ENCODE assay signal across 7 cellular contexts in the genomic region with DNA sequence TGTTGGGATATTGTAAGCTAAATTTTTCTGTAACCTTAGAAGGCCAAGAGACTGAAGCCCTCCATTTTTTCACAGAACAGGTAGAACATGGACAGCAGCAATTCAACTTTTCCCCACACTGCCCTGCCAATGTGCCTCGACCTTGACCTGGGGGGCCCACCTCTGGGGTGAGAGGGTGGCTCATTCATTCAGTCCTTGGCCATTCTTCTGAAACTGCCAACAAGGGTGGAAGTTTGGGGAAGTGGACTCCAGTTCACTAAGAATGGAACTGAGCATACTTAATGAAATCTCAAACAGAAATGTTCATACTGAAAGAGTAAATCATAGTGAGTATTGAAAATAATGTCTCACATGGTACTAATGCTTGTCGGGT. TPM values are rescaled to one million over a fixed set of nuclear protein-coding genes. Genes with fewer than 3 reads are reported as not detected.
DNase-seq lines count a peak whose midpoint lies in the region; ATAC-seq and TF ChIP-seq lines count a peak whose summit lies in the region.

No MANE protein-coding gene starts in this region.

- DNase-seq in activated B cell treated with CpG ODN at 0.5 μM for 24 hours (no peak), foreskin keratinocyte (no peak), smooth muscle cell (lab: John Stamatoyannopoulos, UW; ENCODE audit: unreplicated experiment) (no peak), EL (no peak), GM13977 (ENCODE audit: low spot score) (no peak)

- H3K4me1 ChIP-seq in HEK293 (ENCODE audit: control insufficient read depth, insufficient read depth, low read length) = no peaks in the 10 kb centered on the region; the same call in 1 of the 2 replicates
- H3K4me1 ChIP-seq in foreskin keratinocyte = peaks cover 17% of the 10 kb centered on the region
- peaks cover 8% of the 10 kb centered on the region for H3K4me1 ChIP-seq in smooth muscle cell (ENCODE audit: low read depth)

- H3K36me3 ChIP-seq in HEK293 (ENCODE audit: control insufficient read depth in 2 of 2, insufficient read depth in 1 of 2, low read length in 2 of 2) (peaks cover 20 to 57% of the 10 kb centered on the region in 2 experiments), smooth muscle cell (ENCODE audit: low read depth) (peaks cover 3% of the 10 kb centered on the region)

- no peaks in the 10 kb centered on the region for H3K27me3 ChIP-seq in foreskin keratinocyte
- H3K27me3 ChIP-seq in smooth muscle cell (ENCODE audit: low read depth) = no peaks in the 10 kb centered on the region

- H3K9ac ChIP-seq in smooth muscle cell (ENCODE audit: low read depth) = peak overlapping the region; percentile 88

- peak overlapping the region; percentile 80; the same call in 1 of the 2 replicates for H3K27ac ChIP-seq in HEK293 (ENCODE audit: extremely low read depth, low read depth, low read length)
- peak overlapping the region; percentile 85 for H3K27ac ChIP-seq in foreskin keratinocyte
- H3K27ac ChIP-seq in smooth muscle cell (ENCODE audit: low read depth) = peak overlapping the region; percentile 90

- H3K4me1 Mint-ChIP-seq in activated B cell treated with CpG ODN at 0.5 μM for 24 hours = peaks cover 56% of the 10 kb centered on the region

- H3K9me3 ChIP-seq in HEK293 (ENCODE audit: control insufficient read depth, insufficient read depth, low read depth, low read length) (no peaks in the 10 kb centered on the region), smooth muscle cell (replicated peaks; ENCODE audit: low read depth) (no peaks in the 10 kb centered on the region)

- H3K4me3 ChIP-seq in HEK293 (ENCODE audit: low read depth, low read length) (peak overlapping the region; percentile 67), smooth muscle cell (peak overlapping the region; percentile 82)

- H3K79me2 ChIP-seq in smooth muscle cell (ENCODE audit: low read depth) = peaks cover 69% of the 10 kb centered on the region

- peaks cover 4% of the 10 kb centered on the region for H3F3A ChIP-seq in smooth muscle cell (ENCODE audit: low read depth)

- H3K36me3 Mint-ChIP-seq in activated B cell treated with CpG ODN at 0.5 μM for 24 hours (ENCODE audit: low read depth) = peaks cover 60% of the 10 kb centered on the region

- no peaks in the 10 kb centered on the region for H3K9me3 Mint-ChIP-seq in activated B cell treated with CpG ODN at 0.5 μM for 24 hours

- H4K20me1 ChIP-seq in smooth muscle cell (ENCODE audit: low read depth) = peaks cover 42% of the 10 kb centered on the region

- TF ChIP-seq CTCF in HEK293 (tag by site-specific recombination; IDR thresholded peaks at IDR 0.05) (no peak), activated B cell treated with CpG ODN at 0.5 μM for 24 hours (IDR thresholded peaks at IDR 0.05) (no peak), foreskin keratinocyte (conservative IDR thresholded peaks at IDR 0.05) (no peak), smooth muscle cell (IDR thresholded peaks at IDR 0.05; ENCODE audit: borderline replicate concordance, insufficient read depth, poor library complexity, severe bottlenecking) (no peak), GM13977 (IDR thresholded peaks at IDR 0.05; ENCODE audit: extremely low read depth, insufficient read depth, missing control alignments) (no peak)

- H3K4me2 ChIP-seq in smooth muscle cell = peak overlapping the region; percentile 91

- POLR2A ChIA-PET in HEK293 (lab: Yijun Ruan, JAX) = interaction anchor here (1.3 kb wide), 2 partner anchors 113 to 114 kb away, joined by 4 to 5 read pairs; a partner anchor contains a TSS
- POLR2A ChIA-PET in activated B cell treated with CpG ODN at 0.5 μM for 24 hours (lab: Charles Lee) = interaction anchor here (0.9 to 3.1 kb wide), 5 partner anchors 10 to 454 kb away, joined by 4 to 25 read pairs (median 8); a partner anchor contains a TSS

- H3K27ac Mint-ChIP-seq in activated B cell treated with CpG ODN at 0.5 μM for 24 hours = peak overlapping the region; percentile 97

- no peak for ATAC-seq in activated B cell treated with CpG ODN at 0.5 μM for 24 hours (ENCODE audit: low read depth)
- no peak for ATAC-seq in foreskin keratinocyte
- ATAC-seq in GM21786 (IDR thresholded peaks at IDR 0.05; ENCODE audit: unreplicated experiment) = no peak

- in situ Hi-C loops in GM13977 (cut with MboI; ENCODE audit: low pct_unique_long_range_greater_than_20kb, low sequenced_read_pairs, unreplicated experiment) = no loop called here

- H3K4me3 Mint-ChIP-seq in activated B cell treated with CpG ODN at 0.5 μM for 24 hours = peak overlapping the region; percentile 99

- H3K27me3 Mint-ChIP-seq in activated B cell treated with CpG ODN at 0.5 μM for 24 hours = no peaks in the 10 kb centered on the region

- WGBS in smooth muscle cell (ENCODE audit: low lambda C conversion rate) = 65% methylated on average over 2 of the region's 2 CpGs

- no peak overlapping the region for H2AFZ ChIP-seq in smooth muscle cell (ENCODE audit: low read depth)

- CTCF ChIA-PET in HEK293 (lab: Yijun Ruan, JAX) = interaction anchor here (0.6 to 1.4 kb wide), 4 partner anchors 72 to 188 kb away, joined by 3 to 5 read pairs (median 4); no protein-coding TSS in a partner anchor
- CTCF ChIA-PET in activated B cell treated with CpG ODN at 0.5 μM for 24 hours (lab: Charles Lee) = interaction anchor here (0.7 kb wide), 1 partner anchor 121 kb away, joined by 3 read pairs; no protein-coding TSS in a partner anchor

- intact Hi-C loops in activated B cell treated with CpG ODN at 0.5 μM for 24 hours (cut with micrococcal nuclease) = loop anchor here (10.0 kb wide), 1 partner anchor 1314 kb away; no protein-coding TSS in a partner anchor

TF ChIP-seq in HEK293, 187 proteins besides CTCF, POLR2A, EP300 and RAD21:
- no peak for TF ChIP-seq MYNN (tag by site-specific recombination; IDR thresholded peaks at IDR 0.05; ENCODE audit: borderline replicate concordance)
- TF ChIP-seq ZNF426 (tag by site-specific recombination; IDR thresholded peaks at IDR 0.05) = no peak
- TF ChIP-seq, protein P1, sequence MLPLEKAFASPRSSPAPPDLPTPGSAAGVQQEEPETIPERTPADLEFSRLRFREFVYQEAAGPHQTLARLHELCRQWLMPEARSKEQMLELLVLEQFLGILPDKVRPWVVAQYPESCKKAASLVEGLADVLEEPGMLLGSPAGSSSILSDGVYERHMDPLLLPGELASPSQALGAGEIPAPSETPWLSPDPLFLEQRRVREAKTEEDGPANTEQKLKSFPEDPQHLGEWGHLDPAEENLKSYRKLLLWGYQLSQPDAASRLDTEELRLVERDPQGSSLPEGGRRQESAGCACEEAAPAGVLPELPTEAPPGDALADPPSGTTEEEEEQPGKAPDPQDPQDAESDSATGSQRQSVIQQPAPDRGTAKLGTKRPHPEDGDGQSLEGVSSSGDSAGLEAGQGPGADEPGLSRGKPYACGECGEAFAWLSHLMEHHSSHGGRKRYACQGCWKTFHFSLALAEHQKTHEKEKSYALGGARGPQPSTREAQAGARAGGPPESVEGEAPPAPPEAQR (tag by site-specific recombination; IDR thresholded peaks at IDR 0.05) = no peak
- TF ChIP-seq ZNF571 (tag by site-specific recombination; IDR thresholded peaks at IDR 0.05) = no peak
- TF ChIP-seq, protein P2, sequence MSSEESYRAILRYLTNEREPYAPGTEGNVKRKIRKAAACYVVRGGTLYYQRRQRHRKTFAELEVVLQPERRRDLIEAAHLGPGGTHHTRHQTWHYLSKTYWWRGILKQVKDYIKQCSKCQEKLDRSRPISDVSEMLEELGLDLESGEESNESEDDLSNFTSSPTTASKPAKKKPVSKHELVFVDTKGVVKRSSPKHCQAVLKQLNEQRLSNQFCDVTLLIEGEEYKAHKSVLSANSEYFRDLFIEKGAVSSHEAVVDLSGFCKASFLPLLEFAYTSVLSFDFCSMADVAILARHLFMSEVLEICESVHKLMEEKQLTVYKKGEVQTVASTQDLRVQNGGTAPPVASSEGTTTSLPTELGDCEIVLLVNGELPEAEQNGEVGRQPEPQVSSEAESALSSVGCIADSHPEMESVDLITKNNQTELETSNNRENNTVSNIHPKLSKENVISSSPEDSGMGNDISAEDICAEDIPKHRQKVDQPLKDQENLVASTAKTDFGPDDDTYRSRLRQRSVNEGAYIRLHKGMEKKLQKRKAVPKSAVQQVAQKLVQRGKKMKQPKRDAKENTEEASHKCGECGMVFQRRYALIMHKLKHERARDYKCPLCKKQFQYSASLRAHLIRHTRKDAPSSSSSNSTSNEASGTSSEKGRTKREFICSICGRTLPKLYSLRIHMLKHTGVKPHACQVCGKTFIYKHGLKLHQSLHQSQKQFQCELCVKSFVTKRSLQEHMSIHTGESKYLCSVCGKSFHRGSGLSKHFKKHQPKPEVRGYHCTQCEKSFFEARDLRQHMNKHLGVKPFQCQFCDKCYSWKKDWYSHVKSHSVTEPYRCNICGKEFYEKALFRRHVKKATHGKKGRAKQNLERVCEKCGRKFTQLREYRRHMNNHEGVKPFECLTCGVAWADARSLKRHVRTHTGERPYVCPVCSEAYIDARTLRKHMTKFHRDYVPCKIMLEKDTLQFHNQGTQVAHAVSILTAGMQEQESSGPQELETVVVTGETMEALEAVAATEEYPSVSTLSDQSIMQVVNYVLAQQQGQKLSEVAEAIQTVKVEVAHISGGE (tag by site-specific recombination; conservative IDR thresholded peaks at IDR 0.05; ENCODE audit: low read depth) = no peak
- no peak for TF ChIP-seq ZNF214 (tag by site-specific recombination; IDR thresholded peaks at IDR 0.05; ENCODE audit: borderline replicate concordance)
- TF ChIP-seq, protein P3, sequence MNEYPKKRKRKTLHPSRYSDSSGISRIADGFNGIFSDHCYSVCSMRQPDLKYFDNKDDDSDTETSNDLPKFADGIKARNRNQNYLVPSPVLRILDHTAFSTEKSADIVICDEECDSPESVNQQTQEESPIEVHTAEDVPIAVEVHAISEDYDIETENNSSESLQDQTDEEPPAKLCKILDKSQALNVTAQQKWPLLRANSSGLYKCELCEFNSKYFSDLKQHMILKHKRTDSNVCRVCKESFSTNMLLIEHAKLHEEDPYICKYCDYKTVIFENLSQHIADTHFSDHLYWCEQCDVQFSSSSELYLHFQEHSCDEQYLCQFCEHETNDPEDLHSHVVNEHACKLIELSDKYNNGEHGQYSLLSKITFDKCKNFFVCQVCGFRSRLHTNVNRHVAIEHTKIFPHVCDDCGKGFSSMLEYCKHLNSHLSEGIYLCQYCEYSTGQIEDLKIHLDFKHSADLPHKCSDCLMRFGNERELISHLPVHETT (tag by site-specific recombination; IDR thresholded peaks at IDR 0.05) = no peak

RNA-seq across cellular contexts. Expression of a gene that starts 1.1 kb away (rescaled TPM):
- total RNA-seq in activated B cell treated with CpG ODN at 0.5 μM for 24 hours (1,278 and 1,486 TPM in 2 replicates), foreskin keratinocyte (774 and 849 TPM in 2 replicates), smooth muscle cell (401 and 449 TPM in 2 replicates)
- polyA plus RNA-seq in foreskin keratinocyte (1,014 and 1,071 TPM in 2 replicates), smooth muscle cell (322 and 336 TPM in 2 replicates)

RNA-seq across cellular contexts. Expression of a gene that starts 1.5 kb away (rescaled TPM):
- total RNA-seq in activated B cell treated with CpG ODN at 0.5 μM for 24 hours (47.3 and 50.1 TPM in 2 replicates), foreskin keratinocyte (74.4 and 76.6 TPM in 2 replicates), smooth muscle cell (101 and 182 TPM in 2 replicates)
- polyA plus RNA-seq in foreskin keratinocyte (26.8 and 32.7 TPM in 2 replicates), smooth muscle cell (59.0 and 62.0 TPM in 2 replicates)
